ENCODE assay signal across 8 cellular contexts in genomic region chr11:108117746-108118371, GRCh38. TPM values are rescaled to one million over a fixed set of nuclear protein-coding genes. Genes with fewer than 3 reads are reported as not detected.
DNase-seq lines count a peak whose midpoint lies in the region; TF ChIP-seq lines count a peak whose summit lies in the region.

No MANE protein-coding gene starts in this region.

- no peaks in the 10 kb centered on the region for H3K27me3 Mint-ChIP-seq in activated naive CD4-positive, alpha-beta T cell treated with anti-CD3 and anti-CD28 coated beads for 36 hours (ENCODE audit: low read depth)

- H3K27ac Mint-ChIP-seq in activated naive CD4-positive, alpha-beta T cell treated with anti-CD3 and anti-CD28 coated beads for 36 hours, result no peak overlapping the region

- H3K9me3 ChIP-seq in testis, result no peaks in the 10 kb centered on the region
- no peaks in the 10 kb centered on the region for H3K9me3 ChIP-seq in MG63

- no peak for TF ChIP-seq POLR2A in testis (IDR thresholded peaks at IDR 0.05)

- peaks cover 13% of the 10 kb centered on the region for H3K4me1 Mint-ChIP-seq in activated naive CD4-positive, alpha-beta T cell treated with anti-CD3 and anti-CD28 coated beads for 36 hours (ENCODE audit: low read depth)

- no peaks in the 10 kb centered on the region for H3K36me3 ChIP-seq in testis (ENCODE audit: low read depth, missing control alignments)
- no peaks in the 10 kb centered on the region for H3K36me3 ChIP-seq in MG63

- H3K27ac ChIP-seq in testis, result no peak overlapping the region

- DNase-seq in COR-L47 (lab: John Stamatoyannopoulos, UW), result peak; percentile 46
- peak; percentile 44 for DNase-seq in HuH-7 (ENCODE audit: low spot score)
- DNase-seq in RKO (ENCODE audit: low spot score), result peak; percentile 87
- peak; percentile 83 for DNase-seq in fibroblast of peridontal ligament (ENCODE audit: extremely low read depth)
- DNase-seq in testis, result no peak
- DNase-seq in MG63, result no peak
- DNase-seq in activated naive CD4-positive, alpha-beta T cell treated with anti-CD3 and anti-CD28 coated beads for 36 hours, result no peak
- DNase-seq in posterior vena cava (ENCODE audit: low spot score), result no peak

- no peaks in the 10 kb centered on the region for H3K9me3 Mint-ChIP-seq in activated naive CD4-positive, alpha-beta T cell treated with anti-CD3 and anti-CD28 coated beads for 36 hours

- CTCF ChIA-PET in activated naive CD4-positive, alpha-beta T cell treated with anti-CD3 and anti-CD28 coated beads for 36 hours (lab: Charles Lee), result interaction anchor here (0.6 to 3.6 kb wide), 15 partner anchors 11 to 548 kb away, joined by 3 to 38 read pairs (median 4); partner anchors contain the start of genes CUL5 and DDX10

- H3K4me3 ChIP-seq in testis, result no peak overlapping the region
- no peak overlapping the region for H3K4me3 ChIP-seq in MG63

- H3K4me1 ChIP-seq in testis, result peaks cover 11% of the 10 kb centered on the region

- H3K27me3 ChIP-seq in testis, result no peaks in the 10 kb centered on the region
- H3K27me3 ChIP-seq in MG63, result no peaks in the 10 kb centered on the region

- no peaks in the 10 kb centered on the region for H3K36me3 Mint-ChIP-seq in activated naive CD4-positive, alpha-beta T cell treated with anti-CD3 and anti-CD28 coated beads for 36 hours (ENCODE audit: low read depth)

- intact Hi-C loops in testis (cut with DNase I; ENCODE audit: low total_unique reads) (no loop called here), posterior vena cava (cut with DNase I) (loop anchor here in 1 of 2 donors (5.0 kb wide), 1 partner anchor 104 kb away; the partner anchor contains the start of genes ATM and NPAT)
- intact Hi-C loops in activated naive CD4-positive, alpha-beta T cell treated with anti-CD3 and anti-CD28 coated beads for 36 hours (cut with micrococcal nuclease), result loop anchor here (1.0 kb wide), 2 partner anchors 530 to 537 kb away; no protein-coding TSS in a partner anchor

- peak in 2 of 3 experiments; percentile 32 to 45 for TF ChIP-seq CTCF in testis (IDR thresholded peaks at IDR 0.05)

- H3K4me3 Mint-ChIP-seq in activated naive CD4-positive, alpha-beta T cell treated with anti-CD3 and anti-CD28 coated beads for 36 hours, result no peak overlapping the region

RNA-seq across cellular contexts. Expression of gene ACAT1, which starts 3.5 kb away (rescaled TPM):
- total RNA-seq in testis (10 to 100 TPM; 60.5 to 78.4 TPM), posterior vena cava (100 to 1,000 TPM in 1 of 2 donors, 10 to 100 TPM in 1; 65.5 to 119 TPM)
- polyA plus RNA-seq in testis (ENCODE audit: insufficient read depth, low read depth, low replicate concordance), result 174 TPM
- 201 and 249 TPM in 2 replicates for total RNA-seq in MG63 (2014; rRNA removed; shearing (Covaris generic); ENCODE audit: low replicate concordance)
- total RNA-seq in activated naive CD4-positive, alpha-beta T cell treated with anti-CD3 and anti-CD28 coated beads for 36 hours, result 10 to 100 TPM; 54.9 to 55.0 TPM

Comparison
In these comparisons a context has a peak if more than half of its experiments do, and no peak if none do; other contexts are left out.
1. DNase-seq: peak in COR-L47 (single experiment), HuH-7 (single experiment), RKO (single experiment) and fibroblast of peridontal ligament (single experiment); none in testis (single experiment), MG63 (single experiment), activated naive CD4-positive, alpha-beta T cell treated with anti-CD3 and anti-CD28 coated beads for 36 hours (single experiment) and posterior vena cava (single experiment).